9 cellular contexts compared by ENCODE assay signal in genomic region chr14:89331398-89331797, GRCh38.
A peak's percentile ranks its signal among the peaks of the same experiment; 100 is the strongest.
DNase-seq lines count a peak whose midpoint lies in the region; ATAC-seq and TF ChIP-seq lines count a peak whose summit lies in the region.
"Had no signal": no experiment of that assay in that cellular context is flagged by ENCODE, and none has a peak within 500 bp of the region (broad histone marks: within the 10 kb centered on the region; RNA-seq: fewer than 3 reads in every experiment).

No MANE protein-coding gene starts in this region.

- no peaks in the 10 kb centered on the region for H3K9me3 ChIP-seq in effector memory CD4-positive, alpha-beta T cell (ENCODE audit: control insufficient read depth, low read length)

- DNase-seq in foreskin melanocyte (peak; percentile 51), globus pallidus (ENCODE audit: low spot score) (no peak), erythroblast (lab: John Stamatoyannopoulos, UW) (no peak)
- no peak for DNase-seq in activated effector memory CD4-positive, alpha-beta T cell treated with Interleukin-2 at 50 U/mL for 16 hours
- DNase-seq in effector memory CD4-positive, alpha-beta T cell, result no peak

- no peak overlapping the region for H3K27ac ChIP-seq in effector memory CD4-positive, alpha-beta T cell (ENCODE audit: insufficient read depth, low read length, poor library complexity, severe bottlenecking)
- H3K27ac ChIP-seq: SK-N-MC had no signal

- no peaks in the 10 kb centered on the region for H3K36me3 ChIP-seq in effector memory CD4-positive, alpha-beta T cell (ENCODE audit: control insufficient read depth, insufficient read depth, low read length)

- H3K4me3 ChIP-seq in effector memory CD4-positive, alpha-beta T cell (ENCODE audit: insufficient read depth, low read depth, low read length, poor library complexity, severe bottlenecking), result no peak overlapping the region
- H3K4me3 ChIP-seq: SK-N-MC had no signal

- no peak for TF ChIP-seq POLR2A in erythroblast (IDR thresholded peaks at IDR 0.05; ENCODE audit: low read length)

- peak; percentile 90 for ATAC-seq in GM18907 (IDR thresholded peaks at IDR 0.05; ENCODE audit: unreplicated experiment)
- ATAC-seq in GM21786 (IDR thresholded peaks at IDR 0.05; ENCODE audit: unreplicated experiment), result peak; percentile 87
- ATAC-seq in HG03342 (IDR thresholded peaks at IDR 0.05; ENCODE audit: unreplicated experiment), result peak; percentile 91

- no peaks in the 10 kb centered on the region for H3K27me3 ChIP-seq in effector memory CD4-positive, alpha-beta T cell (replicated peaks; ENCODE audit: control insufficient read depth, insufficient read depth, low read length, poor library complexity, severe bottlenecking)

- no peaks in the 10 kb centered on the region for H3K4me1 ChIP-seq in effector memory CD4-positive, alpha-beta T cell (ENCODE audit: control insufficient read depth, insufficient read depth, low read length, poor library complexity, severe bottlenecking)
